7 cellular contexts compared by ENCODE assay signal in genomic region chr12:6767592-6768384, GRCh38. TPM values are rescaled to one million over a fixed set of nuclear protein-coding genes. Genes with fewer than 3 reads are reported as not detected.
DNase-seq lines count a peak whose midpoint lies in the region; ATAC-seq and TF ChIP-seq lines count a peak whose summit lies in the region.

No MANE protein-coding gene starts in this region.

- peak overlapping the region; percentile 94 for H3K9ac ChIP-seq in SK-N-MC (ENCODE audit: insufficient read length)

- H3K27me3 Mint-ChIP-seq in osteocyte (ENCODE audit: unreplicated experiment) = no peaks in the 10 kb centered on the region

- DNase-seq in H7 (peak; percentile 65), SK-N-MC (ENCODE audit: low read depth, low spot score) (no peak), fibroblast of gingiva (ENCODE audit: low read depth) (peak; percentile 16), osteocyte (ENCODE audit: extremely low spot score, unreplicated experiment) (no peak), AG08395 (ENCODE audit: low spot score) (no peak)
- no peak for DNase-seq in NK-92 treated with Interleukin-12 subunit alpha and Interleukin-12 subunit beta, amount 100 ng/mL, for 24 hours (lab: John Stamatoyannopoulos, UW)

- H3K36me3 ChIP-seq in H7 (replicated peaks; ENCODE audit: control insufficient read depth, insufficient read depth, low read length) (peaks cover 3% of the 10 kb centered on the region), SK-N-MC (ENCODE audit: insufficient read depth, low read length) (peaks cover 21% of the 10 kb centered on the region; the same call in 1 of the 2 replicates)

- peak overlapping the region; percentile 39; the same call in 1 of the 2 replicates for H3K27ac ChIP-seq in SK-N-MC

- TF ChIP-seq CTCF in osteocyte (IDR thresholded peaks at IDR 0.05) = no peak

- H3K27me3 ChIP-seq in H7 (ENCODE audit: control insufficient read depth, insufficient read depth, low read length) = peaks cover 26% of the 10 kb centered on the region

- no peaks in the 10 kb centered on the region for H3K9me3 ChIP-seq in SK-N-MC (ENCODE audit: low read depth, low read length)

- ATAC-seq in GM21723 (IDR thresholded peaks at IDR 0.05; ENCODE audit: unreplicated experiment) = no peak

- H3K4me3 Mint-ChIP-seq in osteocyte (ENCODE audit: unreplicated experiment) = peak overlapping the region; percentile 95

- peak overlapping the region; percentile 91 for H3K27ac Mint-ChIP-seq in osteocyte (ENCODE audit: unreplicated experiment)

- H3K4me1 Mint-ChIP-seq in osteocyte (ENCODE audit: unreplicated experiment) = peaks cover 54% of the 10 kb centered on the region

- H3K9me3 Mint-ChIP-seq in osteocyte (ENCODE audit: unreplicated experiment) = no peaks in the 10 kb centered on the region

- peaks cover 11% of the 10 kb centered on the region for H3K36me3 Mint-ChIP-seq in osteocyte (ENCODE audit: unreplicated experiment)

- H3K4me3 ChIP-seq in H7 (ENCODE audit: insufficient read depth, low read depth, low read length) (peak overlapping the region; percentile 84), SK-N-MC (peak overlapping the region; percentile 87)

RNA-seq across cellular contexts. Expression of gene PTMS, which starts 1.6 kb away (rescaled TPM):
- total RNA-seq in H7 (2014; rRNA removed; shearing (Covaris generic)) = 237 and 270 TPM in 2 replicates
- total RNA-seq in osteocyte = 501 and 554 TPM in 2 replicates

RNA-seq across cellular contexts. Expression of gene LAG3, which starts 4.5 kb away (rescaled TPM):
- total RNA-seq in H7 (2014; rRNA removed; shearing (Covaris generic)) = 0.35 and 2.0 TPM in 2 replicates
- 1.1 and 2.5 TPM in 2 replicates for total RNA-seq in osteocyte

RNA-seq across cellular contexts. Expression of gene MLF2, which starts 14.8 kb away (rescaled TPM):
- 293 and 322 TPM in 2 replicates for total RNA-seq in H7 (2014; rRNA removed; shearing (Covaris generic))
- total RNA-seq in osteocyte = 141 and 162 TPM in 2 replicates

RNA-seq across cellular contexts. Expression of gene CD4, which starts 21.5 kb away (rescaled TPM):
- 0.66 and 0.81 TPM in 2 replicates for total RNA-seq in H7 (2014; rRNA removed; shearing (Covaris generic))
- 0.60 and 0.62 TPM in 2 replicates for total RNA-seq in osteocyte

RNA-seq across cellular contexts. Expression of gene COPS7A, which starts 43.9 kb away (rescaled TPM):
- 72.1 and 77.6 TPM in 2 replicates for total RNA-seq in H7 (2014; rRNA removed; shearing (Covaris generic))
- total RNA-seq in osteocyte = 61.4 and 73.0 TPM in 2 replicates

Comparison
In these comparisons a context has a peak if more than half of its experiments do, and no peak if none do; other contexts are left out.
1. DNase-seq: peak in H7 (single experiment) and fibroblast of gingiva (single experiment); none in SK-N-MC (single experiment), osteocyte (single experiment), NK-92 treated with Interleukin-12 subunit alpha and Interleukin-12 subunit beta, amount 100 ng/mL, for 24 hours (single experiment) and AG08395 (single experiment).